Comparison of ENCODE assay signal across 1 cellular context in the genomic region with DNA sequence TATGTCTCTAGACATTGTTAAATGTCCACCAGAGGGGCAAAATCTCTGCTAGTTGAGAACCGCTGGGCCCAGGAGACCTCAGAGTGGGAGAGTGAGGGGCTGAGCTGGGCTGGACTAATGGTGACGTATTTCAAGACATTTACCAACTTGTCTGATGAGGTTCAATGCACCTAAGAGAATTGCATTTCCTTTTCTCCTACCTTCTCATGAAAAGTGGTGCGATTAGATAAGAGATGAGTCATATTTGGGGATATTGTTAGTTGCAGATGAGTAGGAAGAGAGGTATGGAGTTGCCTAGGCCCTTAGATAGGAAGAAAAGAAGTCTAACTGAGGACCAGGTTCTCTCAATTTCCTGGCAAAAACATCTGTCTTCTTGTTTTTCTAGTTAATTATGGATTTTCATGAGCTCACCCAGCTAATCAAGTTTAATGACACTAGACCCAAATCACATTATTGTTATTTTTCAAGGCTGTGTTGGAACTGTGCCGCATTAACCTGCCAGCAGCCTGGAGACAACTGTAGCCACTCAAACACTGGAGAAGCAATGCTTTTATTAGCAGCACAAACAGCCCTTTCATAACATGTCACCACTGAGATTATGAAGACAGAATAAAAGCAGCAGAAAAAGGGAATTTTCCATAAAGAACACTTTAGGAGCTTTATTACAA.
TF ChIP-seq lines count a peak whose summit lies in the region.

No MANE protein-coding gene starts in this region.

TF ChIP-seq in SK-N-SH, 30 proteins besides CTCF, POLR2A, EP300 and RAD21 (continued from another document):
- TF ChIP-seq ELF1 (IDR thresholded peaks at IDR 0.05) (no peak), RXRA (IDR thresholded peaks at IDR 0.05; ENCODE audit: borderline replicate concordance, low read depth) (no peak), MXI1 (IDR thresholded peaks at IDR 0.05; ENCODE audit: low read depth, low read length) (no peak), JUND (IDR thresholded peaks at IDR 0.05) (no peak), FOXM1 (IDR thresholded peaks at IDR 0.05; ENCODE audit: low read depth) (no peak), FOSL2 (IDR thresholded peaks at IDR 0.05; ENCODE audit: borderline replicate concordance, low read depth) (no peak)
- TF ChIP-seq, protein P1, sequence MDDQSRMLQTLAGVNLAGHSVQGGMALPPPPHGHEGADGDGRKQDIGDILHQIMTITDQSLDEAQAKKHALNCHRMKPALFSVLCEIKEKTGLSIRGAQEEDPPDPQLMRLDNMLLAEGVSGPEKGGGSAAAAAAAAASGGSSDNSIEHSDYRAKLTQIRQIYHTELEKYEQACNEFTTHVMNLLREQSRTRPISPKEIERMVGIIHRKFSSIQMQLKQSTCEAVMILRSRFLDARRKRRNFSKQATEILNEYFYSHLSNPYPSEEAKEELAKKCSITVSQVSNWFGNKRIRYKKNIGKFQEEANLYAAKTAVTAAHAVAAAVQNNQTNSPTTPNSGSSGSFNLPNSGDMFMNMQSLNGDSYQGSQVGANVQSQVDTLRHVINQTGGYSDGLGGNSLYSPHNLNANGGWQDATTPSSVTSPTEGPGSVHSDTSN (IDR thresholded peaks at IDR 0.05) = no peak
